In the genomic region with DNA sequence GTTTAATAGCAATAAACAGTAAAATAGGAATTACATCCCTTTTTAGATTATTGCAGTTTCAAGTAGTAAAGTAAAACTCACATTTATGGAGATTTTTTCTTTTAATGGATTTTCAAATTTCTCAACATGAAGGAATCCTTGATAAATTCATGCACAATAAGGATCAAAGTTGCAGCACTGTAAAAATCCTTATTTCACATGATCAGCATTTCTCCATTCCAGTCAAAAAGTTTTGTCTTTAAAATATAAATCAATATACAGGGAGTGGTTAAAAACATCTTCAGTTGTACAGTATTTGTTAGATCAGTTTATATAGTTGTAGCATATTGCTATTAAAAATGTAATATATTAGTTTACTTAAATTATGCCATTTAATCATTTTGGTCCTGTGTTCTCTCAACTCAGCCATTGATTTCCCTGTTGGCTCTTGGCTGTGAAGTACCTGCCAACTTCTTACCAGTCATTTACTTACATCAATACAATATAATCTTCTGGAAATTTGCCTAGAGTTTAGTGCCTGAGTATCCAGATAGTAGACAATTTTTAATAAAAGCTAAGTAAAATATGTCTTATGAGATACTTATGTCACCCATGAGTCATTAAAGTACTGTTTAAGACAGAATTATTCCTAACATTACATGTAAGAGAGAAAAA, we compare ENCODE assay signal across 25 cellular contexts.
"Had no signal": no experiment of that assay in that cellular context is flagged by ENCODE, and none has a peak within 500 bp of the region (broad histone marks: within the 10 kb centered on the region; RNA-seq: fewer than 3 reads in every experiment).

No MANE protein-coding gene starts in this region.

- H3K4me3 Mint-ChIP-seq: effector memory CD8-positive, alpha-beta T cell; mesothelial cell of epicardium; naive thymus-derived CD4-positive, alpha-beta T cell; nephron; stimulated activated memory B cell treated with anti-CD40 and anti-IgM and Interleukin-4, amounts not matched to agents 10 μg/mL and 1 μg/mL and 100 μg/mL, for 72 hours had no signal

- DNase-seq: cortex of kidney; effector memory CD8-positive, alpha-beta T cell; foreskin fibroblast; gastrocnemius medialis; head of caudate nucleus; left cardiac atrium; left lung; mesenchymal stem cell; mucosa of descending colon; naive thymus-derived CD4-positive, alpha-beta T cell; nucleus accumbens; psoas muscle; right cardiac atrium; spleen; stimulated activated CD4-positive, alpha-beta T cell treated with anti-CD3 and anti-CD28 coated beads, Interleukin-4, amount 100 ng/mL, for 4 hours; stimulated activated naive CD8-positive, alpha-beta T cell treated with anti-CD3 and anti-CD28 coated beads, Interleukin-15, Interleukin-2, amounts not matched to agents 100 U/mL and 50 U/mL, for 24 hours; substantia nigra; upper lobe of left lung; uterus had no signal

- H3K4me1 ChIP-seq: gastrocnemius medialis, left lung, psoas muscle, spleen, tibial nerve, upper lobe of left lung, uterus had no signal

- H3K27ac Mint-ChIP-seq: effector memory CD8-positive, alpha-beta T cell; mesothelial cell of epicardium; naive thymus-derived CD4-positive, alpha-beta T cell; nephron; stimulated activated memory B cell treated with anti-CD40 and anti-IgM and Interleukin-4, amounts not matched to agents 10 μg/mL and 1 μg/mL and 100 μg/mL, for 72 hours had no signal

- H3K9me3 ChIP-seq: gastrocnemius medialis, left lung, mucosa of descending colon, thoracic aorta, tibial nerve, upper lobe of left lung, uterus had no signal

- H3K36me3 ChIP-seq: left lung, thoracic aorta, upper lobe of left lung, uterus had no signal

- ATAC-seq: effector memory CD8-positive, alpha-beta T cell; gastrocnemius medialis; left cardiac atrium; left lung; mucosa of descending colon; naive thymus-derived CD4-positive, alpha-beta T cell; psoas muscle; right cardiac atrium; stimulated activated memory B cell treated with anti-CD40 and anti-IgM and Interleukin-4, amounts not matched to agents 10 μg/mL and 1 μg/mL and 100 μg/mL, for 72 hours; stimulated activated naive CD8-positive, alpha-beta T cell treated with anti-CD3 and anti-CD28 coated beads, Interleukin-15, Interleukin-2, amounts not matched to agents 100 U/mL and 50 U/mL, for 24 hours had no signal

- H3K27me3 ChIP-seq: gastrocnemius medialis, left lung, spleen, tibial nerve, upper lobe of left lung, uterus had no signal

- H3K4me3 ChIP-seq: gastrocnemius medialis, left lung, mucosa of descending colon, psoas muscle, skin epidermis, spleen, thoracic aorta, tibial nerve, upper lobe of left lung, uterus had no signal

- H3K27me3 Mint-ChIP-seq: effector memory CD8-positive, alpha-beta T cell; naive thymus-derived CD4-positive, alpha-beta T cell; stimulated activated memory B cell treated with anti-CD40 and anti-IgM and Interleukin-4, amounts not matched to agents 10 μg/mL and 1 μg/mL and 100 μg/mL, for 72 hours had no signal

- H3K9me3 Mint-ChIP-seq: effector memory CD8-positive, alpha-beta T cell; naive thymus-derived CD4-positive, alpha-beta T cell; nephron; stimulated activated memory B cell treated with anti-CD40 and anti-IgM and Interleukin-4, amounts not matched to agents 10 μg/mL and 1 μg/mL and 100 μg/mL, for 72 hours had no signal

- H3K27ac ChIP-seq: gastrocnemius medialis, left lung, psoas muscle, skin epidermis, spleen, thoracic aorta, tibial nerve, upper lobe of left lung, uterus had no signal

- H3K4me1 Mint-ChIP-seq: mesothelial cell of epicardium; nephron; stimulated activated memory B cell treated with anti-CD40 and anti-IgM and Interleukin-4, amounts not matched to agents 10 μg/mL and 1 μg/mL and 100 μg/mL, for 72 hours had no signal
